In genomic region chr18:58757351-58757750, GRCh38 we compare ENCODE assay signal across 6 cellular contexts.
DNase-seq lines count a peak whose midpoint lies in the region; ATAC-seq and TF ChIP-seq lines count a peak whose summit lies in the region.
"Not testable (repeated sequence)": the region's sequence is repeated elsewhere in the genome, so short reads cannot be mapped to it uniquely, and the experiment has no call there.

No MANE protein-coding gene starts in this region.

- TF ChIP-seq CTCF in coronary artery (IDR thresholded peaks at IDR 0.05); lung (IDR thresholded peaks at IDR 0.05; ENCODE audit: control extremely low read depth, extremely low read depth); osteocyte (IDR thresholded peaks at IDR 0.05): not testable (repeated sequence)

- H3K36me3 Mint-ChIP-seq in activated CD4-positive, alpha-beta T cell treated with anti-CD3 and anti-CD28 coated beads, Interleukin-2, amount 10 ng/mL, durations not matched to agents 7 days and 5 days (ENCODE audit: low read depth); osteocyte (ENCODE audit: unreplicated experiment); stimulated activated naive CD8-positive, alpha-beta T cell treated with anti-CD3 and anti-CD28 coated beads, Interleukin-15, Interleukin-2, amounts not matched to agents 100 ng/mL and 50 ng/mL, for 24 hours (ENCODE audit: low read depth): not testable (repeated sequence)

- H3K4me3 Mint-ChIP-seq in activated CD4-positive, alpha-beta T cell treated with anti-CD3 and anti-CD28 coated beads, Interleukin-2, amount 10 ng/mL, durations not matched to agents 7 days and 5 days; osteocyte (ENCODE audit: unreplicated experiment); stimulated activated naive CD8-positive, alpha-beta T cell treated with anti-CD3 and anti-CD28 coated beads, Interleukin-15, Interleukin-2, amounts not matched to agents 100 ng/mL and 50 ng/mL, for 24 hours: not testable (repeated sequence)

- not testable (repeated sequence) for H3K27me3 Mint-ChIP-seq in activated CD4-positive, alpha-beta T cell treated with anti-CD3 and anti-CD28 coated beads, Interleukin-2, amount 10 ng/mL, durations not matched to agents 7 days and 5 days; osteocyte (ENCODE audit: unreplicated experiment); stimulated activated naive CD8-positive, alpha-beta T cell treated with anti-CD3 and anti-CD28 coated beads, Interleukin-15, Interleukin-2, amounts not matched to agents 100 ng/mL and 50 ng/mL, for 24 hours

- not testable (repeated sequence) for ATAC-seq in lung (ENCODE audit: insufficient read depth, low FRiP score)

- not testable (repeated sequence) for H3K9me3 Mint-ChIP-seq in activated CD4-positive, alpha-beta T cell treated with anti-CD3 and anti-CD28 coated beads, Interleukin-2, amount 10 ng/mL, durations not matched to agents 7 days and 5 days; osteocyte (ENCODE audit: unreplicated experiment); stimulated activated naive CD8-positive, alpha-beta T cell treated with anti-CD3 and anti-CD28 coated beads, Interleukin-15, Interleukin-2, amounts not matched to agents 100 ng/mL and 50 ng/mL, for 24 hours

- 94 to 97% methylated on average over 4 to 7 of the region's 7 CpGs for WGBS in lung, 2 donors

- not testable (repeated sequence) for H3K27ac ChIP-seq in coronary artery; lung (ENCODE audit: low read depth in 1 of 2, low read length in 1 of 2)

- H3K27me3 ChIP-seq in lung (ENCODE audit: control insufficient read depth, insufficient read depth) = not testable (repeated sequence)

- peak overlapping the region; percentile 6 for H3K27ac Mint-ChIP-seq in activated CD4-positive, alpha-beta T cell treated with anti-CD3 and anti-CD28 coated beads, Interleukin-2, amount 10 ng/mL, durations not matched to agents 7 days and 5 days
- not testable (repeated sequence) for H3K27ac Mint-ChIP-seq in osteocyte (ENCODE audit: unreplicated experiment)
- peak overlapping the region; percentile 22 for H3K27ac Mint-ChIP-seq in stimulated activated naive CD8-positive, alpha-beta T cell treated with anti-CD3 and anti-CD28 coated beads, Interleukin-15, Interleukin-2, amounts not matched to agents 100 ng/mL and 50 ng/mL, for 24 hours

- H3K4me1 Mint-ChIP-seq in activated CD4-positive, alpha-beta T cell treated with anti-CD3 and anti-CD28 coated beads, Interleukin-2, amount 10 ng/mL, durations not matched to agents 7 days and 5 days = peaks cover 45% of the 10 kb centered on the region
- not testable (repeated sequence) for H3K4me1 Mint-ChIP-seq in osteocyte (ENCODE audit: unreplicated experiment)
- H3K4me1 Mint-ChIP-seq in stimulated activated naive CD8-positive, alpha-beta T cell treated with anti-CD3 and anti-CD28 coated beads, Interleukin-15, Interleukin-2, amounts not matched to agents 100 ng/mL and 50 ng/mL, for 24 hours (ENCODE audit: low read depth) = peaks cover 31% of the 10 kb centered on the region

- H3K9me3 ChIP-seq in lung (ENCODE audit: control insufficient read depth in 2 of 2, insufficient read depth in 1 of 2, low read length in 1 of 2) = not testable (repeated sequence)

- H3K36me3 ChIP-seq in lung (ENCODE audit: control insufficient read depth in 2 of 2, insufficient read depth in 2 of 2, low read length in 2 of 2) = not testable (repeated sequence)

- DNase-seq in activated CD4-positive, alpha-beta T cell treated with anti-CD3 and anti-CD28 coated beads, Interleukin-2, amount 10 ng/mL, durations not matched to agents 7 days and 5 days = not testable (repeated sequence)
- DNase-seq in coronary artery (ENCODE audit: low spot score) = peak; percentile 57
- peak; percentile 50 for DNase-seq in islet precursor cell
- DNase-seq in lung (ENCODE audit: low spot score) = peak; percentile 13
- peak; percentile 77 for DNase-seq in osteocyte (ENCODE audit: extremely low spot score, unreplicated experiment)

- CTCF ChIA-PET in activated CD4-positive, alpha-beta T cell treated with anti-CD3 and anti-CD28 coated beads, Interleukin-2, amount 10 ng/mL, durations not matched to agents 7 days and 5 days (lab: Charles Lee) = interaction anchor here (1.3 kb wide), 1 partner anchor 12 kb away, joined by 5 read pairs; no protein-coding TSS in a partner anchor

- POLR2A ChIA-PET in activated CD4-positive, alpha-beta T cell treated with anti-CD3 and anti-CD28 coated beads, Interleukin-2, amount 10 ng/mL, durations not matched to agents 7 days and 5 days (lab: Charles Lee) = not testable (repeated sequence)

- not testable (repeated sequence) for H3K4me3 ChIP-seq in coronary artery, lung

- H3K4me1 ChIP-seq in lung (ENCODE audit: control insufficient read depth in 2 of 2, insufficient read depth in 2 of 2, low read length in 2 of 2) = not testable (repeated sequence)
